Comparison of ENCODE assay signal across 2 cellular contexts in the genomic region with DNA sequence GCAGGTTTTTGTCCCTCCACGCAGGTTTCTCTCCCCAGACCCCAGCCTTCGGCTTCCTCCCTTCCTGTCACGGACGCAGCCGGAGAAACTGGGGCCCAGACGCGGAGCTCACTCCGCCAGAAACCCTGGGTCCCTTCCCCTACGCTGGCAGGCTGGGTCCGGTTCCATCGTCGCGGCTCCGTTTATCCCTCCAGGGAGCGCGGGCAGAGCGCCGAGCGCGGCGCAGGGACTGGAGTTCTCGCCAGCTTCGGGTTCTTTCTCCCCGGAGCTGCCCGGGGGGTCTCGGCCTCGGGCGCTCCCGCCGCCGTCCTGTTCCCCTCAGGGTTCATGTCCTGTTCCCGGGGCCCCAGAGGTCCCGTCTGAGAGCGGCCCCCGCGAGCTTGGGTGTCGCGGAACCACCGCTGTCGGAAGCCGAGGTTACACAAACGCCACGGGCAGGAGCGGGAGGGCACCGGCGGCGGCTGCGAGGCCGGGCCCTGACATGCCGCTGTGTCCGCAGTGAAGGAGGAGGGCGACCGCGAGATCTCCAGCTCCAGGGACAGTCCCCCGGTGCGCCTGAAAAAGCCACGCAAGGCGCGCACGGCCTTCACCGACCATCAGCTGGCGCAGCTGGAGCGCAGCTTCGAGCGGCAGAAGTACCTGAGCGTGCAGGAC.
TF ChIP-seq lines count a peak whose summit lies in the region.

No MANE protein-coding gene starts in this region.

TF ChIP-seq in GM23338, 12 proteins besides CTCF, POLR2A, EP300 and RAD21:
- peak; percentile 96 for TF ChIP-seq EZH2 (IDR thresholded peaks at IDR 0.05; ENCODE audit: low read depth, unreplicated experiment)
- TF ChIP-seq, protein P1, sequence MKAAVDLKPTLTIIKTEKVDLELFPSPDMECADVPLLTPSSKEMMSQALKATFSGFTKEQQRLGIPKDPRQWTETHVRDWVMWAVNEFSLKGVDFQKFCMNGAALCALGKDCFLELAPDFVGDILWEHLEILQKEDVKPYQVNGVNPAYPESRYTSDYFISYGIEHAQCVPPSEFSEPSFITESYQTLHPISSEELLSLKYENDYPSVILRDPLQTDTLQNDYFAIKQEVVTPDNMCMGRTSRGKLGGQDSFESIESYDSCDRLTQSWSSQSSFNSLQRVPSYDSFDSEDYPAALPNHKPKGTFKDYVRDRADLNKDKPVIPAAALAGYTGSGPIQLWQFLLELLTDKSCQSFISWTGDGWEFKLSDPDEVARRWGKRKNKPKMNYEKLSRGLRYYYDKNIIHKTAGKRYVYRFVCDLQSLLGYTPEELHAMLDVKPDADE (IDR thresholded peaks at IDR 0.05) = no peak
- no peak for TF ChIP-seq NANOG (IDR thresholded peaks at IDR 0.05; ENCODE audit: borderline replicate concordance)
- peak; percentile 74 for TF ChIP-seq EZH2phosphoT487 (IDR thresholded peaks at IDR 0.05; ENCODE audit: unreplicated experiment)
- TF ChIP-seq, protein P2, sequence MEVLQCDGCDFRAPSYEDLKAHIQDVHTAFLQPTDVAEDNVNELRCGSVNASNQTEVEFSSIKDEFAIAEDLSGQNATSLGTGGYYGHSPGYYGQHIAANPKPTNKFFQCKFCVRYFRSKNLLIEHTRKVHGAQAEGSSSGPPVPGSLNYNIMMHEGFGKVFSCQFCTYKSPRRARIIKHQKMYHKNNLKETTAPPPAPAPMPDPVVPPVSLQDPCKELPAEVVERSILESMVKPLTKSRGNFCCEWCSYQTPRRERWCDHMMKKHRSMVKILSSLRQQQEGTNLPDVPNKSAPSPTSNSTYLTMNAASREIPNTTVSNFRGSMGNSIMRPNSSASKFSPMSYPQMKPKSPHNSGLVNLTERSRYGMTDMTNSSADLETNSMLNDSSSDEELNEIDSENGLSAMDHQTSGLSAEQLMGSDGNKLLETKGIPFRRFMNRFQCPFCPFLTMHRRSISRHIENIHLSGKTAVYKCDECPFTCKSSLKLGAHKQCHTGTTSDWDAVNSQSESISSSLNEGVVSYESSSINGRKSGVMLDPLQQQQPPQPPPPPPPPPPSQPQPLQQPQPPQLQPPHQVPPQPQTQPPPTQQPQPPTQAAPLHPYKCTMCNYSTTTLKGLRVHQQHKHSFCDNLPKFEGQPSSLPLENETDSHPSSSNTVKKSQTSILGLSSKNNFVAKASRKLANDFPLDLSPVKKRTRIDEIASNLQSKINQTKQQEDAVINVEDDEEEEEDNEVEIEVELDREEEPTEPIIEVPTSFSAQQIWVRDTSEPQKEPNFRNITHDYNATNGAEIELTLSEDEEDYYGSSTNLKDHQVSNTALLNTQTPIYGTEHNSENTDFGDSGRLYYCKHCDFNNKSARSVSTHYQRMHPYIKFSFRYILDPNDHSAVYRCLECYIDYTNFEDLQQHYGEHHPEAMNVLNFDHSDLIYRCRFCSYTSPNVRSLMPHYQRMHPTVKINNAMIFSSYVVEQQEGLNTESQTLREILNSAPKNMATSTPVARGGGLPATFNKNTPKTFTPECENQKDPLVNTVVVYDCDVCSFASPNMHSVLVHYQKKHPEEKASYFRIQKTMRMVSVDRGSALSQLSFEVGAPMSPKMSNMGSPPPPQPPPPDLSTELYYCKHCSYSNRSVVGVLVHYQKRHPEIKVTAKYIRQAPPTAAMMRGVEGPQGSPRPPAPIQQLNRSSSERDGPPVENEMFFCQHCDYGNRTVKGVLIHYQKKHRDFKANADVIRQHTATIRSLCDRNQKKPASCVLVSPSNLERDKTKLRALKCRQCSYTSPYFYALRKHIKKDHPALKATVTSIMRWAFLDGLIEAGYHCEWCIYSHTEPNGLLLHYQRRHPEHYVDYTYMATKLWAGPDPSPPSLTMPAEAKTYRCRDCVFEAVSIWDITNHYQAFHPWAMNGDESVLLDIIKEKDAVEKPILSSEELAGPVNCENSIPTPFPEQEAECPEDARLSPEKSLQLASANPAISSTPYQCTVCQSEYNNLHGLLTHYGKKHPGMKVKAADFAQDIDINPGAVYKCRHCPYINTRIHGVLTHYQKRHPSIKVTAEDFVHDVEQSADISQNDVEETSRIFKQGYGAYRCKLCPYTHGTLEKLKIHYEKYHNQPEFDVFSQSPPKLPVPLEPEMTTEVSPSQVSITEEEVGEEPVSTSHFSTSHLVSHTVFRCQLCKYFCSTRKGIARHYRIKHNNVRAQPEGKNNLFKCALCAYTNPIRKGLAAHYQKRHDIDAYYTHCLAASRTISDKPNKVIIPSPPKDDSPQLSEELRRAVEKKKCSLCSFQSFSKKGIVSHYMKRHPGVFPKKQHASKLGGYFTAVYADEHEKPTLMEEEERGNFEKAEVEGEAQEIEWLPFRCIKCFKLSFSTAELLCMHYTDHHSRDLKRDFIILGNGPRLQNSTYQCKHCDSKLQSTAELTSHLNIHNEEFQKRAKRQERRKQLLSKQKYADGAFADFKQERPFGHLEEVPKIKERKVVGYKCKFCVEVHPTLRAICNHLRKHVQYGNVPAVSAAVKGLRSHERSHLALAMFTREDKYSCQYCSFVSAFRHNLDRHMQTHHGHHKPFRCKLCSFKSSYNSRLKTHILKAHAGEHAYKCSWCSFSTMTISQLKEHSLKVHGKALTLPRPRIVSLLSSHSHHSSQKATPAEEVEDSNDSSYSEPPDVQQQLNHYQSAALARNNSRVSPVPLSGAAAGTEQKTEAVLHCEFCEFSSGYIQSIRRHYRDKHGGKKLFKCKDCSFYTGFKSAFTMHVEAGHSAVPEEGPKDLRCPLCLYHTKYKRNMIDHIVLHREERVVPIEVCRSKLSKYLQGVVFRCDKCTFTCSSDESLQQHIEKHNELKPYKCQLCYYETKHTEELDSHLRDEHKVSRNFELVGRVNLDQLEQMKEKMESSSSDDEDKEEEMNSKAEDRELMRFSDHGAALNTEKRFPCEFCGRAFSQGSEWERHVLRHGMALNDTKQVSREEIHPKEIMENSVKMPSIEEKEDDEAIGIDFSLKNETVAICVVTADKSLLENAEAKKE (CRISPR knock-in tag; IDR thresholded peaks at IDR 0.05) = no peak
TF ChIP-seq in GM23338: peak in this region for 2.

TF ChIP-seq in K562, 482 proteins besides CTCF, POLR2A, EP300 and RAD21:
- TF ChIP-seq, protein P3, sequence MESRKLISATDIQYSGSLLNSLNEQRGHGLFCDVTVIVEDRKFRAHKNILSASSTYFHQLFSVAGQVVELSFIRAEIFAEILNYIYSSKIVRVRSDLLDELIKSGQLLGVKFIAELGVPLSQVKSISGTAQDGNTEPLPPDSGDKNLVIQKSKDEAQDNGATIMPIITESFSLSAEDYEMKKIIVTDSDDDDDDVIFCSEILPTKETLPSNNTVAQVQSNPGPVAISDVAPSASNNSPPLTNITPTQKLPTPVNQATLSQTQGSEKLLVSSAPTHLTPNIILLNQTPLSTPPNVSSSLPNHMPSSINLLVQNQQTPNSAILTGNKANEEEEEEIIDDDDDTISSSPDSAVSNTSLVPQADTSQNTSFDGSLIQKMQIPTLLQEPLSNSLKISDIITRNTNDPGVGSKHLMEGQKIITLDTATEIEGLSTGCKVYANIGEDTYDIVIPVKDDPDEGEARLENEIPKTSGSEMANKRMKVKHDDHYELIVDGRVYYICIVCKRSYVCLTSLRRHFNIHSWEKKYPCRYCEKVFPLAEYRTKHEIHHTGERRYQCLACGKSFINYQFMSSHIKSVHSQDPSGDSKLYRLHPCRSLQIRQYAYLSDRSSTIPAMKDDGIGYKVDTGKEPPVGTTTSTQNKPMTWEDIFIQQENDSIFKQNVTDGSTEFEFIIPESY (CRISPR knock-in tag; IDR thresholded peaks at IDR 0.05) = peak; percentile 53; the same call in 1 of the 2 replicates
- TF ChIP-seq, protein P4, sequence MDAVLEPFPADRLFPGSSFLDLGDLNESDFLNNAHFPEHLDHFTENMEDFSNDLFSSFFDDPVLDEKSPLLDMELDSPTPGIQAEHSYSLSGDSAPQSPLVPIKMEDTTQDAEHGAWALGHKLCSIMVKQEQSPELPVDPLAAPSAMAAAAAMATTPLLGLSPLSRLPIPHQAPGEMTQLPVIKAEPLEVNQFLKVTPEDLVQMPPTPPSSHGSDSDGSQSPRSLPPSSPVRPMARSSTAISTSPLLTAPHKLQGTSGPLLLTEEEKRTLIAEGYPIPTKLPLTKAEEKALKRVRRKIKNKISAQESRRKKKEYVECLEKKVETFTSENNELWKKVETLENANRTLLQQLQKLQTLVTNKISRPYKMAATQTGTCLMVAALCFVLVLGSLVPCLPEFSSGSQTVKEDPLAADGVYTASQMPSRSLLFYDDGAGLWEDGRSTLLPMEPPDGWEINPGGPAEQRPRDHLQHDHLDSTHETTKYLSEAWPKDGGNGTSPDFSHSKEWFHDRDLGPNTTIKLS (IDR thresholded peaks at IDR 0.05; ENCODE audit: borderline replicate concordance, low read depth) = no peak
- no peak for TF ChIP-seq CHD2 (IDR thresholded peaks at IDR 0.05; ENCODE audit: low read depth, low read length)
